ENCODE assay signal across 10 cellular contexts in genomic region chr7:13282377-13282980, GRCh38.
DNase-seq lines count a peak whose midpoint lies in the region; ATAC-seq and TF ChIP-seq lines count a peak whose summit lies in the region.
"Had no signal": no experiment of that assay in that cellular context is flagged by ENCODE, and none has a peak within 500 bp of the region (broad histone marks: within the 10 kb centered on the region; RNA-seq: fewer than 3 reads in every experiment).

No MANE protein-coding gene starts in this region.

- no peaks in the 10 kb centered on the region for H3K79me2 ChIP-seq in OCI-LY7 (ENCODE audit: insufficient read depth, low read depth, low read length)

- no peaks in the 10 kb centered on the region for H3K9me2 ChIP-seq in OCI-LY7 (ENCODE audit: insufficient read depth, low read length)

- intact Hi-C loops in heart left ventricle (cut with DNase I) (loop anchor here (5.0 to 10.0 kb wide), 7 partner anchors 460 to 1410 kb away; no protein-coding TSS in a partner anchor), left cardiac atrium (cut with DNase I) (loop anchor here (5.0 to 10.0 kb wide), 2 partner anchors 1172 to 1410 kb away; no protein-coding TSS in a partner anchor), OCI-LY7 (cut with micrococcal nuclease; ENCODE audit: unreplicated experiment) (loop anchor here (5.0 kb wide), 3 partner anchors 460 to 1410 kb away; no protein-coding TSS in a partner anchor)

- no peaks in the 10 kb centered on the region for H3K9me3 ChIP-seq in heart left ventricle
- no peaks in the 10 kb centered on the region for H3K9me3 ChIP-seq in OCI-LY7 (ENCODE audit: low read length)
- H3K9me3 ChIP-seq: SJCRH30 had no signal

- H3K27me3 Mint-ChIP-seq in type B pancreatic cell, result peaks cover 3% of the 10 kb centered on the region
- H3K27me3 Mint-ChIP-seq in activated naive CD8-positive, alpha-beta T cell treated with anti-CD3 and anti-CD28 coated beads, Interleukin-2, amount 50 U/mL, for 24 hours, result peaks cover 10% of the 10 kb centered on the region

- in situ Hi-C loops in KBM-7 (cut with MboI; ENCODE audit: low pct_unique_long_range_greater_than_20kb, low sequenced_read_pairs), result loop anchor here (25.0 kb wide), 1 partner anchor 1405 kb away; no protein-coding TSS in a partner anchor

- H3K27ac ChIP-seq in heart left ventricle, result no peak overlapping the region
- no peak overlapping the region for H3K27ac ChIP-seq in OCI-LY7 (ENCODE audit: low read depth, low read length, poor library complexity, severe bottlenecking)
- H3K27ac ChIP-seq: SJCRH30, skin epidermis had no signal

- no peaks in the 10 kb centered on the region for H3K27me3 ChIP-seq in heart left ventricle
- H3K27me3 ChIP-seq: SJCRH30 had no signal

- 65 to 76% (median 73%) methylated on average over 3 of the region's 3 CpGs for WGBS in heart left ventricle, 4 donors

- CTCF ChIA-PET in OCI-LY7 (lab: Charles Lee; ENCODE audit: unreplicated experiment), result no interaction called here

- H3K4me1 ChIP-seq in heart left ventricle, result no peaks in the 10 kb centered on the region
- no peaks in the 10 kb centered on the region for H3K4me1 ChIP-seq in OCI-LY7 (ENCODE audit: insufficient read depth, low read length, poor library complexity, severe bottlenecking)
- H3K4me1 ChIP-seq: SJCRH30 had no signal

- H3K27ac Mint-ChIP-seq in type B pancreatic cell, result no peak overlapping the region
- H3K27ac Mint-ChIP-seq in activated naive CD8-positive, alpha-beta T cell treated with anti-CD3 and anti-CD28 coated beads, Interleukin-2, amount 50 U/mL, for 24 hours, result no peak overlapping the region

- POLR2A ChIA-PET in OCI-LY7 (lab: Charles Lee), result interaction anchor here (0.6 kb wide), 1 partner anchor 1174 kb away, joined by 3 read pairs; no protein-coding TSS in a partner anchor

- H4K20me1 ChIP-seq in OCI-LY7 (ENCODE audit: insufficient read depth, low read length), result no peaks in the 10 kb centered on the region

- BruUV-seq in OCI-LY7 (replicated peaks; lab: Mats Ljungman, UMichigan), result no TSS peak

- no peak overlapping the region for H3K4me3 ChIP-seq in heart left ventricle
- H3K4me3 ChIP-seq in OCI-LY7 (ENCODE audit: low read depth, low read length, poor library complexity, severe bottlenecking), result no peak overlapping the region
- H3K4me3 ChIP-seq: SJCRH30, skin epidermis had no signal

- DNase-seq in heart left ventricle, result no peak
- no peak for DNase-seq in left cardiac atrium
- peak; percentile 4 for DNase-seq in OCI-LY7 (ENCODE audit: low spot score)
- DNase-seq in fibroblast of gingiva (ENCODE audit: low read depth), result peak; percentile 51
- DNase-seq in type B pancreatic cell (ENCODE audit: extremely low spot score, unreplicated experiment), result no peak
- DNase-seq in KBM-7, result no peak
- no peak for DNase-seq in activated naive CD8-positive, alpha-beta T cell treated with anti-CD3 and anti-CD28 coated beads, Interleukin-2, amount 50 U/mL, for 24 hours

- TF ChIP-seq CTCF in heart left ventricle (IDR thresholded peaks at IDR 0.05), result peak in 9 of 12 donors; percentile 8 to 46 (median 34)
- peak; percentile 47; the same call in 1 of the 2 replicates for TF ChIP-seq CTCF in OCI-LY7 (conservative IDR thresholded peaks at IDR 0.05; ENCODE audit: low read length)
- peak; percentile 76 for TF ChIP-seq CTCF in type B pancreatic cell (conservative IDR thresholded peaks at IDR 0.05)

- no peak for TF ChIP-seq POLR2A in heart left ventricle (IDR thresholded peaks at IDR 0.05)

- no peaks in the 10 kb centered on the region for H3K4me1 Mint-ChIP-seq in type B pancreatic cell (ENCODE audit: unreplicated experiment)
- no peaks in the 10 kb centered on the region for H3K4me1 Mint-ChIP-seq in activated naive CD8-positive, alpha-beta T cell treated with anti-CD3 and anti-CD28 coated beads, Interleukin-2, amount 50 U/mL, for 24 hours

- H3K9me3 Mint-ChIP-seq in type B pancreatic cell, result peaks cover 5% of the 10 kb centered on the region
- H3K9me3 Mint-ChIP-seq in activated naive CD8-positive, alpha-beta T cell treated with anti-CD3 and anti-CD28 coated beads, Interleukin-2, amount 50 U/mL, for 24 hours, result no peaks in the 10 kb centered on the region

- H3K4me2 ChIP-seq in OCI-LY7 (ENCODE audit: low read length), result no peak overlapping the region

- H3K4me3 Mint-ChIP-seq in type B pancreatic cell, result no peak overlapping the region
- H3K4me3 Mint-ChIP-seq in activated naive CD8-positive, alpha-beta T cell treated with anti-CD3 and anti-CD28 coated beads, Interleukin-2, amount 50 U/mL, for 24 hours, result no peak overlapping the region

- no peak overlapping the region for H2AFZ ChIP-seq in OCI-LY7 (ENCODE audit: low read length)

- no peaks in the 10 kb centered on the region for H3K36me3 Mint-ChIP-seq in type B pancreatic cell
- no peaks in the 10 kb centered on the region for H3K36me3 Mint-ChIP-seq in activated naive CD8-positive, alpha-beta T cell treated with anti-CD3 and anti-CD28 coated beads, Interleukin-2, amount 50 U/mL, for 24 hours (ENCODE audit: low read depth)

- ATAC-seq in heart left ventricle (no peak), left cardiac atrium (no peak), GM19452 (IDR thresholded peaks at IDR 0.05; ENCODE audit: unreplicated experiment) (no peak)
- no peak for ATAC-seq in activated naive CD8-positive, alpha-beta T cell treated with anti-CD3 and anti-CD28 coated beads, Interleukin-2, amount 50 U/mL, for 24 hours

- H3K36me3 ChIP-seq in heart left ventricle (no peaks in the 10 kb centered on the region), OCI-LY7 (ENCODE audit: insufficient read depth, low read length) (no peaks in the 10 kb centered on the region)
- H3K36me3 ChIP-seq: SJCRH30 had no signal

Comparison
In these comparisons a context has a peak if more than half of its experiments do, and no peak if none do; other contexts are left out.
1. DNase-seq: peak in OCI-LY7 (single experiment) and fibroblast of gingiva (single experiment); none in heart left ventricle (0 of 5), left cardiac atrium (single experiment), type B pancreatic cell (single experiment), KBM-7 (single experiment) and activated naive CD8-positive, alpha-beta T cell treated with anti-CD3 and anti-CD28 coated beads, Interleukin-2, amount 50 U/mL, for 24 hours (single experiment).
2. Peak in every context shown above with its lines, with median percentiles within 50 percentile points of each other: CTCF ChIP-seq.